2 cellular contexts compared by ENCODE assay signal in the genomic region with DNA sequence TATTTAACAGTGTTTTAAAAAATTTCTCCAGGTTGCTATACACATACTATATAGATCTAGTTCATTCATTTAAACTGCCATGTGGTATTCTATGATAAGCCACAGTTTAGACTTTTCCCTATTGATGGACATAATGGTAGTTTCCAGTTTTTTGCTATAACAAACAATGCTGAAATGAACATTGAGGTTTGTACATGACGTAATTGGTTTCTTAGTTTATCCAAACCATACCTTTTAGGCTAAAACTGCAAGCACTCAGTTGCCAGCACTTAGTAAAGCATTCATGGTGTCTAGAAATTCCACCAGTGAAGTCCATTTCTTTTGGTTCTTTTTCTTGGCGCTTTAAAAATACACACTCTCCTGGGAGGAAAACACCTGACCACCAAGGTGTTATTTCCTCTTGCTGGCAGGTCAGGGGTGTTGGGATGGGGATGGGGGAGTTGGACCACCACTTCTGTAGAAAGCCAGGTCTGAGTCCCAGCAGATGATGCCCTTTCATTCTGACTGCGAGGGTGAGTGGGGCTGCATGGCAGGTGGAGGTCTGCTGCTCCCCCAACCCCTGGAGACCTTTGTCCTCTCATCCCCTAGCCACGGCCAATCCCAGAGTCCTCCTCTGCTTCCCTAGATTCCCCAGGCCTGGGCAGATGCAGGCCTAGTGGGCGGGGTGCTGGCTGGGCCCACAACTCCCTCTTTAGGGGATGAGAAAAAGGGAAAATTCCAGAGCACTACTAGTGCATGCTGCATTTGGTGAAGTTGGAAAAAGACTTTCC.
TF ChIP-seq lines count a peak whose summit lies in the region.

No MANE protein-coding gene starts in this region.

TF ChIP-seq in HepG2, 621 proteins besides CTCF, POLR2A, EP300 and RAD21:
- peak; percentile 84 for TF ChIP-seq ATF7 (IDR thresholded peaks at IDR 0.05)
- no peak for TF ChIP-seq ATF7 (CRISPR knock-in tag; IDR thresholded peaks at IDR 0.05)
- TF ChIP-seq TCF7L2 (IDR thresholded peaks at IDR 0.05; ENCODE audit: low read depth, low read length), result no peak
- TF ChIP-seq EZH2 (conservative IDR thresholded peaks at IDR 0.05; ENCODE audit: low read depth, low read length), result no peak

TF ChIP-seq in GM12878, 131 proteins besides CTCF, POLR2A, EP300 and RAD21:
- TF ChIP-seq GATAD2B (conservative IDR thresholded peaks at IDR 0.05; ENCODE audit: low read depth) (no peak), ATF7 (IDR thresholded peaks at IDR 0.05; ENCODE audit: low read depth) (peak; percentile 53; the same call in 1 of the 2 replicates)
